Comparison of ENCODE assay signal across 8 cellular contexts in genomic region chr22:39170825-39171622, GRCh38. TPM values are rescaled to one million over a fixed set of nuclear protein-coding genes. Genes with fewer than 3 reads are reported as not detected.
DNase-seq lines count a peak whose midpoint lies in the region; ATAC-seq and TF ChIP-seq lines count a peak whose summit lies in the region.

No MANE protein-coding gene starts in this region.

- peaks cover 2% of the 10 kb centered on the region for H3K9me3 Mint-ChIP-seq in chondrocyte (ENCODE audit: low read depth)

- no peak overlapping the region for H3K9ac ChIP-seq in DND-41 (ENCODE audit: low read depth, low read length)

- peak overlapping the region; percentile 61; the same call in 1 of the 2 replicates for H3K4me2 ChIP-seq in DND-41 (ENCODE audit: insufficient read depth, low read length)

- no peak overlapping the region for H3K27ac Mint-ChIP-seq in chondrocyte (ENCODE audit: unreplicated experiment)

- intact Hi-C loops in right lobe of liver (cut with DNase I), result loop anchor here (5.0 kb wide), 1 partner anchor 141 kb away; no protein-coding TSS in a partner anchor

- no peak overlapping the region for H3K4me3 Mint-ChIP-seq in chondrocyte (ENCODE audit: unreplicated experiment)

- TF ChIP-seq CTCF in DND-41 (IDR thresholded peaks at IDR 0.05; ENCODE audit: borderline replicate concordance, extremely low read depth, low read length, poor library complexity, severe bottlenecking), result peak; percentile 93
- peak; percentile 99 for TF ChIP-seq CTCF in chondrocyte (IDR thresholded peaks at IDR 0.05)
- peak; percentile 96 to 99 (median 98) for TF ChIP-seq CTCF in right lobe of liver (IDR thresholded peaks at IDR 0.05)

- no peaks in the 10 kb centered on the region for H3K27me3 Mint-ChIP-seq in chondrocyte (ENCODE audit: low read depth)

- DNase-seq in DND-41 (peak; percentile 72), NCI-H2227 treated with DMSO at 0.1 percent for 48 hours (lab: John Stamatoyannopoulos, UW) (peak; percentile 21), chondrocyte (ENCODE audit: low spot score) (peak; percentile 90), right lobe of liver (peak; percentile 85 to 88 (median 87))
- DNase-seq in activated CD4-positive, alpha-beta T cell treated with anti-CD3 and anti-CD28 coated beads for 4 hours, result peak; percentile 77 to 81
- peak; percentile 68 to 79 (median 72) for DNase-seq in stimulated activated CD4-positive, alpha-beta T cell treated with anti-CD3 and anti-CD28 coated beads, TNF-alpha, amount 100 ng/mL, for 4 hours (ENCODE audit: low read depth in 3 of 3)

- H3K4me3 ChIP-seq in DND-41 (ENCODE audit: low read depth in 1 of 2, low read length in 2 of 2) (peak overlapping the region in 1 of 2 experiments; percentile 42; a peak in 1 of 4 replicates), right lobe of liver (no peak overlapping the region)

- H4K20me1 ChIP-seq in DND-41 (ENCODE audit: insufficient read depth, low read length), result no peaks in the 10 kb centered on the region

- ATAC-seq in DND-41 (ENCODE audit: insufficient read depth, low read depth), result peak; percentile 94
- peak; percentile 64 for ATAC-seq in HG02759 (IDR thresholded peaks at IDR 0.05; ENCODE audit: unreplicated experiment)
- ATAC-seq in right lobe of liver, result peak; percentile 79 to 88 (median 84)
- ATAC-seq in HG03342 (IDR thresholded peaks at IDR 0.05; ENCODE audit: unreplicated experiment), result no peak

- H3K27me3 ChIP-seq in DND-41 (ENCODE audit: insufficient read depth, low read length, poor library complexity) (no peaks in the 10 kb centered on the region), right lobe of liver (no peaks in the 10 kb centered on the region)

- H3K9me3 ChIP-seq in DND-41 (ENCODE audit: insufficient read depth, low read length, severe bottlenecking) (no peaks in the 10 kb centered on the region), right lobe of liver (no peaks in the 10 kb centered on the region)

- no peaks in the 10 kb centered on the region for H3K79me2 ChIP-seq in DND-41 (ENCODE audit: insufficient read depth, low read length)

- H3K36me3 ChIP-seq in DND-41 (ENCODE audit: insufficient read depth, low read length), result no peaks in the 10 kb centered on the region
- H3K36me3 ChIP-seq in right lobe of liver, result no peaks in the 10 kb centered on the region

- H3K4me1 Mint-ChIP-seq in chondrocyte (ENCODE audit: low read depth), result peaks cover 40% of the 10 kb centered on the region

- 7% methylated on average over 12 of the region's 28 CpGs for WGBS in right lobe of liver (ENCODE audit: insufficient coverage, low coverage, low lambda C conversion rate, missing lambda C conversion rate)

- H3K4me1 ChIP-seq in DND-41 (ENCODE audit: insufficient read depth, low read length) (peaks cover 17% of the 10 kb centered on the region), right lobe of liver (peaks cover 0 to 22% (median 8%) of the 10 kb centered on the region in 4 donors)

- peak overlapping the region; percentile 66 for H2AFZ ChIP-seq in DND-41 (ENCODE audit: low read depth, low read length)

- H3K27ac ChIP-seq in DND-41 (ENCODE audit: low read length) (no peak overlapping the region), right lobe of liver (no peak overlapping the region)

- no peak for TF ChIP-seq POLR2A in right lobe of liver (IDR thresholded peaks at IDR 0.05)

- no peaks in the 10 kb centered on the region for H3K36me3 Mint-ChIP-seq in chondrocyte (ENCODE audit: low read depth)

RNA-seq across cellular contexts. Expression of gene CBX7, which starts 18.5 kb away (rescaled TPM):
- 3.6 to 6.9 TPM (median 4.7 TPM) in 3 replicates for total RNA-seq in chondrocyte
- 10 to 100 TPM in 5 of 6 experiments, 1 to 10 TPM in 1; 8.0 to 14.5 (median 12.9) TPM for total RNA-seq in right lobe of liver

Comparison
In these comparisons a context has a peak if more than half of its experiments do, and no peak if none do; other contexts are left out.
1. DNase-seq: peak in every context shown above with its lines; median percentile 90 in chondrocyte; 87 in right lobe of liver; 79 in activated CD4-positive, alpha-beta T cell treated with anti-CD3 and anti-CD28 coated beads for 4 hours; 72 in DND-41; 72 in stimulated activated CD4-positive, alpha-beta T cell treated with anti-CD3 and anti-CD28 coated beads, TNF-alpha, amount 100 ng/mL, for 4 hours; 21 in NCI-H2227 treated with DMSO at 0.1 percent for 48 hours.